ENCODE assay signal across 3 cellular contexts in genomic region chr7:125046767-125047166, GRCh38.
"Had no signal": no experiment of that assay in that cellular context is flagged by ENCODE, and none has a peak within 500 bp of the region (broad histone marks: within the 10 kb centered on the region; RNA-seq: fewer than 3 reads in every experiment).

No MANE protein-coding gene starts in this region.

- ATAC-seq: GM12878 had no signal

- H3K4me3 ChIP-seq: GM12878 had no signal

- DNase-seq: GDM1, GF-D8 had no signal
